ENCODE assay signal across 19 cellular contexts in genomic region chr12:25001311-25001710, GRCh38. TPM values are rescaled to one million over a fixed set of nuclear protein-coding genes. Genes with fewer than 3 reads are reported as not detected.
DNase-seq lines count a peak whose midpoint lies in the region; ATAC-seq and TF ChIP-seq lines count a peak whose summit lies in the region.
"Had no signal": no experiment of that assay in that cellular context is flagged by ENCODE, and none has a peak within 500 bp of the region (broad histone marks: within the 10 kb centered on the region; RNA-seq: fewer than 3 reads in every experiment).

No MANE protein-coding gene starts in this region.

- peak overlapping the region in 9 of 11 experiments; percentile 11 to 80 (median 71); a peak in 17 of 22 replicates for H3K27ac ChIP-seq in BLaER1 treated with 17β-estradiol and CSF1 and Interleukin-3, amounts not matched to agents 10 nM and 100 nM
- H3K27ac ChIP-seq in Karpas-422 (ENCODE audit: low read length) = peak overlapping the region; percentile 94
- peak overlapping the region; percentile 46; the same call in 1 of the 2 replicates for H3K27ac ChIP-seq in OCI-LY3 (ENCODE audit: low read length)
- no peak overlapping the region for H3K27ac ChIP-seq in fibroblast of lung (ENCODE audit: insufficient read depth, low read length)
- no peak overlapping the region for H3K27ac ChIP-seq in heart right ventricle
- H3K27ac ChIP-seq in heart left ventricle = no peak overlapping the region
- H3K27ac ChIP-seq: A549, SK-N-MC had no signal

- H3K9me2 ChIP-seq in Karpas-422 (replicated peaks; ENCODE audit: insufficient read depth, low read length) = no peaks in the 10 kb centered on the region

- H3K27me3 ChIP-seq in BLaER1 treated with 17β-estradiol and CSF1 and Interleukin-3, amounts not matched to agents 10 nM and 100 nM = no peaks in the 10 kb centered on the region; a peak in 1 of 22 replicates
- no peaks in the 10 kb centered on the region for H3K27me3 ChIP-seq in Karpas-422 (ENCODE audit: low read length)
- no peaks in the 10 kb centered on the region for H3K27me3 ChIP-seq in OCI-LY3 (ENCODE audit: low read depth, low read length)
- H3K27me3 ChIP-seq in fibroblast of lung (ENCODE audit: control insufficient read depth, insufficient read depth, low read length) = no peaks in the 10 kb centered on the region
- no peaks in the 10 kb centered on the region for H3K27me3 ChIP-seq in heart right ventricle
- H3K27me3 ChIP-seq in heart left ventricle = no peaks in the 10 kb centered on the region

- DNase-seq in Karpas-422 = no peak
- peak; percentile 55 to 58 for DNase-seq in fibroblast of lung (ENCODE audit: low read depth in 2 of 2)
- DNase-seq in NCI-H774 (lab: John Stamatoyannopoulos, UW) = no peak
- DNase-seq in heart right ventricle = no peak
- no peak for DNase-seq in AML-193 (lab: John Stamatoyannopoulos, UW)
- DNase-seq in heart left ventricle = no peak
- DNase-seq: CD4-positive, alpha-beta memory T cell; MM.1S; NCI-H1417; NCI-H2081; NCI-H2227 treated with DMSO at 0.1 percent for 48 hours; T-helper 1 cell had no signal

- peak overlapping the region; percentile 57 for H2AFZ ChIP-seq in Karpas-422 (ENCODE audit: low read length)
- H2AFZ ChIP-seq in OCI-LY3 (ENCODE audit: low read depth, low read length) = no peak overlapping the region
- no peak overlapping the region for H2AFZ ChIP-seq in fibroblast of lung (ENCODE audit: low read length)

- H4K20me1 ChIP-seq in BLaER1 treated with 17β-estradiol and CSF1 and Interleukin-3, amounts not matched to agents 10 nM and 100 nM = no peaks in the 10 kb centered on the region
- no peaks in the 10 kb centered on the region for H4K20me1 ChIP-seq in Karpas-422 (ENCODE audit: insufficient read depth, low read depth, low read length)
- no peaks in the 10 kb centered on the region for H4K20me1 ChIP-seq in OCI-LY3 (ENCODE audit: insufficient read depth, low read length)
- no peaks in the 10 kb centered on the region for H4K20me1 ChIP-seq in fibroblast of lung (ENCODE audit: control insufficient read depth, extremely low read depth, insufficient read depth, low read length)

- TF ChIP-seq POLR2A in heart left ventricle (IDR thresholded peaks at IDR 0.05) = no peak

- intact Hi-C loops in heart right ventricle (cut with DNase I) = no loop called here
- intact Hi-C loops in heart left ventricle (cut with DNase I) = no loop called here

- WGBS in heart right ventricle, 2 donors = 83% methylated on average over 2 of the region's 2 CpGs
- WGBS in heart left ventricle, 4 donors = 75 to 87% (median 80%) methylated on average over 2 of the region's 2 CpGs

- peaks cover 0 to 8% (median 5%) of the 10 kb centered on the region in 11 experiments; a peak in 9 of 22 replicates for H3K9me3 ChIP-seq in BLaER1 treated with 17β-estradiol and CSF1 and Interleukin-3, amounts not matched to agents 10 nM and 100 nM (replicated peaks in 1 of 11)
- H3K9me3 ChIP-seq in Karpas-422 (ENCODE audit: low read length) (no peaks in the 10 kb centered on the region), OCI-LY3 (ENCODE audit: insufficient read depth, low read length) (no peaks in the 10 kb centered on the region), fibroblast of lung (ENCODE audit: control insufficient read depth, insufficient read depth, low read depth, low read length) (no peaks in the 10 kb centered on the region), heart right ventricle (peaks cover 0 to 5% (median 0%) of the 10 kb centered on the region in 11 donors), heart left ventricle (peaks cover 0 to 3% (median 0%) of the 10 kb centered on the region in 12 donors)
- H3K9me3 ChIP-seq: A549 had no signal

- no peaks in the 10 kb centered on the region for H3K79me2 ChIP-seq in Karpas-422 (ENCODE audit: low read length)
- H3K79me2 ChIP-seq in OCI-LY3 (ENCODE audit: low read length) = no peaks in the 10 kb centered on the region
- H3K79me2 ChIP-seq in fibroblast of lung (ENCODE audit: control insufficient read depth, insufficient read depth, low read length) = no peaks in the 10 kb centered on the region

- H3K4me2 ChIP-seq in BLaER1 treated with 17β-estradiol and CSF1 and Interleukin-3, amounts not matched to agents 10 nM and 100 nM = peak overlapping the region; percentile 80 to 99 (median 93)
- H3K4me2 ChIP-seq in Karpas-422 (ENCODE audit: low read depth, low read length, poor library complexity, severe bottlenecking) = peak overlapping the region; percentile 57
- H3K4me2 ChIP-seq in OCI-LY3 (ENCODE audit: low read length) = peak overlapping the region; percentile 39
- H3K4me2 ChIP-seq in fibroblast of lung (ENCODE audit: extremely low read depth, insufficient read depth, low read length) = no peak overlapping the region
- H3K4me2 ChIP-seq: A549 had no signal

- peak overlapping the region in 9 of 11 experiments; percentile 1 to 77 (median 57); a peak in 17 of 22 replicates for H3K9ac ChIP-seq in BLaER1 treated with 17β-estradiol and CSF1 and Interleukin-3, amounts not matched to agents 10 nM and 100 nM
- peak overlapping the region; percentile 37 for H3K9ac ChIP-seq in Karpas-422 (ENCODE audit: low read length)
- no peak overlapping the region for H3K9ac ChIP-seq in OCI-LY3 (ENCODE audit: low read length)
- no peak overlapping the region for H3K9ac ChIP-seq in fibroblast of lung (ENCODE audit: insufficient read depth, low read length)

- peak overlapping the region in 3 of 10 experiments; percentile 35 to 69 (median 58); a peak in 6 of 20 replicates for H3K4me3 ChIP-seq in BLaER1 treated with 17β-estradiol and CSF1 and Interleukin-3, amounts not matched to agents 10 nM and 100 nM
- H3K4me3 ChIP-seq in Karpas-422 (ENCODE audit: low read length) = no peak overlapping the region
- 0 out of 2 replicates have a peak overlapping the region, but pooled peaks have one; percentile 23 for H3K4me3 ChIP-seq in OCI-LY3 (ENCODE audit: low read length)
- H3K4me3 ChIP-seq in fibroblast of lung (replicated peaks in 1 of 4; ENCODE audit: control extremely low read depth in 1 of 4, insufficient read depth in 1 of 4, low read depth in 3 of 4, low read length in 4 of 4) = no peak overlapping the region
- no peak overlapping the region for H3K4me3 ChIP-seq in heart right ventricle
- no peak overlapping the region for H3K4me3 ChIP-seq in heart left ventricle
- H3K4me3 ChIP-seq: A549, K562, SK-N-MC had no signal

- H3K36me3 ChIP-seq in BLaER1 treated with 17β-estradiol and CSF1 and Interleukin-3, amounts not matched to agents 10 nM and 100 nM = peaks cover 0 to 16% (median 3%) of the 10 kb centered on the region in 11 experiments; a peak in 11 of 22 replicates
- H3K36me3 ChIP-seq in Karpas-422 (ENCODE audit: insufficient read depth, low read length) (no peaks in the 10 kb centered on the region), OCI-LY3 (replicated peaks; ENCODE audit: low read depth, low read length) (no peaks in the 10 kb centered on the region), fibroblast of lung (ENCODE audit: control insufficient read depth, insufficient read depth, low read length) (no peaks in the 10 kb centered on the region), heart right ventricle (no peaks in the 10 kb centered on the region), heart left ventricle (no peaks in the 10 kb centered on the region)

- ATAC-seq in heart right ventricle (no peak), heart left ventricle (no peak)
- ATAC-seq: A549, K562, Panc1, Right ventricle myocardium inferior had no signal

- TF ChIP-seq CTCF in OCI-LY3 (IDR thresholded peaks at IDR 0.05; ENCODE audit: low read depth, low read length) (no peak), fibroblast of lung (conservative IDR thresholded peaks at IDR 0.05 in 1 of 2, IDR thresholded peaks at IDR 0.05 in 1 of 2; ENCODE audit: low read depth in 1 of 2, low read length in 2 of 2) (no peak), heart right ventricle (IDR thresholded peaks at IDR 0.05) (no peak), heart left ventricle (IDR thresholded peaks at IDR 0.05) (no peak)

- H3K4me1 ChIP-seq in BLaER1 treated with 17β-estradiol and CSF1 and Interleukin-3, amounts not matched to agents 10 nM and 100 nM = peaks cover 65 to 93% (median 84%) of the 10 kb centered on the region in 10 experiments
- H3K4me1 ChIP-seq in Karpas-422 (ENCODE audit: low read length) (peaks cover 87% of the 10 kb centered on the region), OCI-LY3 (ENCODE audit: low read length) (peaks cover 78% of the 10 kb centered on the region), fibroblast of lung (ENCODE audit: control insufficient read depth, extremely low read depth, insufficient read depth, low read length) (peaks cover 9% of the 10 kb centered on the region), heart right ventricle (peaks cover 0 to 17% (median 12%) of the 10 kb centered on the region in 9 donors), heart left ventricle (peaks cover 0 to 14% (median 4%) of the 10 kb centered on the region in 12 donors)
- H3K4me1 ChIP-seq: A549 had no signal

RNA-seq across cellular contexts. Expression of gene BCAT1, which starts 52.4 kb away (rescaled TPM):
- 183 and 190 TPM in 2 replicates for total RNA-seq in Karpas-422 (2014; rRNA removed; shearing (Covaris generic); ENCODE audit: low replicate concordance)
- total RNA-seq in fibroblast of lung (93.7 and 162 TPM in 2 replicates), heart right ventricle (10 to 100 TPM in 1 of 10 donors, 1 to 10 TPM in 9; 1.4 to 17.0 (median 2.8) TPM), heart left ventricle (10 to 100 TPM in 2 of 9 donors, 1 to 10 TPM in 7; 1.5 to 28.9 (median 5.6) TPM)
- polyA plus RNA-seq in fibroblast of lung (27.8 and 31.9 TPM in 2 replicates), heart right ventricle (1 to 10 TPM in 1 of 2 donors, under 1 TPM in 1; 0.95 to 1.6 TPM), heart left ventricle (1 to 10 TPM in 1 of 2 donors, under 1 TPM in 1; 0.57 to 2.4 TPM)
- polyA plus RNA-seq in fibroblast of lung (2012) = 48.1 and 50.3 TPM in 2 replicates
- polyA minus RNA-seq in fibroblast of lung (ENCODE audit: low replicate concordance) = 34.4 and 47.2 TPM in 2 replicates

Comparison
In these comparisons a context has a peak if more than half of its experiments do, and no peak if none do; other contexts are left out.
1. H3K27ac ChIP-seq: peak in BLaER1 treated with 17β-estradiol and CSF1 and Interleukin-3, amounts not matched to agents 10 nM and 100 nM (9 of 11), Karpas-422 (single experiment) and OCI-LY3 (single experiment); none in fibroblast of lung (single experiment), heart right ventricle (0 of 10) and heart left ventricle (0 of 12).
2. H3K9ac ChIP-seq: peak in BLaER1 treated with 17β-estradiol and CSF1 and Interleukin-3, amounts not matched to agents 10 nM and 100 nM (9 of 11) and Karpas-422 (single experiment); none in OCI-LY3 (single experiment) and fibroblast of lung (single experiment).
3. DNase-seq: peak in fibroblast of lung (2 of 2); none in Karpas-422 (single experiment), NCI-H774 (single experiment), heart right ventricle (0 of 2), AML-193 (0 of 2) and heart left ventricle (0 of 5).